In the genomic region with DNA sequence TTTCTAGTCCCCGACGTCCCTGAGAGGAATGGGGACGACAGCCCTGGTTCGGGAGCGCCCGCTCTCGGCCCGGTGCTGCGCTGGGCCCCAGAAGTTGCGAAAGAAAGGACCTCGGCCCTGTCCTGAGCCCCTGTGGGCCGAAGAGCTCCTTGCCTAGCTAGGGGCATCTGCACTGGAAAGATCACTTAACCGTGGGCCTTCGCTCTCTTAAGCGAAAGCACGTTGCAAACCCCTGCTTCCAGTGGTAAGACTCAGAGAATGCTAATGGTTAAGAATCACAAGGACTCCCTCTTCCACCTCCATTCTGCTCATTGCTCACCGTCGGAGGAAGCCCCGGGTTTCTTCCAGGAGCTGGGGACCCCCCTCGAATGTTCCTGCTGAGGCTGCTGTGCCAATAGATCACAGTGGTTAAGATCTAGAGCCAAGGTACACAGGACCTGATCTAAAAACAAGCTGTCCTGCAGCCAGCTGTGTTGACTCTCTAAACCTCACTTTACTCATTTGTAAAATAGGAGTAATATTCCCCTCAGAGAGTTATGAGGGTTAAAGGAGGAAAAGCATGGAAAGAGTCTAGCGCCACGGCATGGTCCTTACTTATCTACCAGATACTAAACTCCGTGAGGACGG, we compare ENCODE assay signal across 8 cellular contexts. TPM values are rescaled to one million over a fixed set of nuclear protein-coding genes. Genes with fewer than 3 reads are reported as not detected.
DNase-seq lines count a peak whose midpoint lies in the region; ATAC-seq lines count a peak whose summit lies in the region.

No MANE protein-coding gene starts in this region.

- H3K4ac ChIP-seq in neuronal stem cell (ENCODE audit: low read length): no peak overlapping the region

- H2AFZ ChIP-seq in neuronal stem cell (ENCODE audit: low read length): peak overlapping the region; percentile 85

- no peak overlapping the region for H2BK15ac ChIP-seq in neuronal stem cell (ENCODE audit: low read length)

- no peaks in the 10 kb centered on the region for H3K27me3 ChIP-seq in NT2/D1 (ENCODE audit: insufficient read depth, insufficient read length)
- H3K27me3 ChIP-seq in endocrine pancreas (ENCODE audit: control insufficient read depth, insufficient read depth, low read length): no peaks in the 10 kb centered on the region
- H3K27me3 ChIP-seq in neuronal stem cell (ENCODE audit: control insufficient read depth in 3 of 3, insufficient read depth in 3 of 3, low read depth in 1 of 3, low read length in 3 of 3): no peaks in the 10 kb centered on the region

- peak overlapping the region; percentile 90 for H3K4me3 Mint-ChIP-seq in activated CD4-positive, alpha-beta T cell treated with anti-CD3 and anti-CD28 coated beads, Interleukin-2, amount 10 ng/mL, durations not matched to agents 24 days and 14 days

- H3K4me2 ChIP-seq in neuronal stem cell (ENCODE audit: insufficient read depth, low read length, poor library complexity, severe bottlenecking): peak overlapping the region; percentile 90

- no peak overlapping the region for H4K91ac ChIP-seq in neuronal stem cell (ENCODE audit: low read depth, low read length, poor library complexity)

- H3K4me1 ChIP-seq in NT2/D1 (ENCODE audit: insufficient read depth, insufficient read length) (no peaks in the 10 kb centered on the region), endocrine pancreas (ENCODE audit: control insufficient read depth, insufficient read depth, low read length) (no peaks in the 10 kb centered on the region), neuronal stem cell (ENCODE audit: control insufficient read depth in 2 of 2, insufficient read depth in 1 of 2, low read depth in 1 of 2, low read length in 2 of 2) (peaks cover 7 to 9% of the 10 kb centered on the region in 2 donors)

- DNase-seq in activated CD4-positive, alpha-beta T cell treated with anti-CD3 and anti-CD28 coated beads, Interleukin-2, amount 10 ng/mL, durations not matched to agents 24 days and 14 days: no peak
- DNase-seq in activated CD4-positive, alpha-beta T cell treated with anti-CD3 and anti-CD28 coated beads, Interleukin-2, amount 50 U/mL, for 1 hour: no peak
- DNase-seq in NT2/D1 (ENCODE audit: low read depth, low spot score) (no peak), neuronal stem cell (ENCODE audit: low spot score) (no peak), AML-193 (lab: John Stamatoyannopoulos, UW) (no peak), SK-N-DZ (ENCODE audit: low spot score) (no peak)

- H3K9me3 ChIP-seq in NT2/D1 (ENCODE audit: insufficient read depth, low read length): no peaks in the 10 kb centered on the region
- H3K9me3 ChIP-seq in endocrine pancreas (ENCODE audit: control insufficient read depth, low read length): no peaks in the 10 kb centered on the region
- H3K9me3 ChIP-seq in neuronal stem cell (replicated peaks in 1 of 2; ENCODE audit: control insufficient read depth in 2 of 2, insufficient read depth in 1 of 2, low read depth in 1 of 2, low read length in 2 of 2): no peaks in the 10 kb centered on the region

- H3K18ac ChIP-seq in neuronal stem cell (ENCODE audit: low read length): no peak overlapping the region

- no peak overlapping the region for H2BK5ac ChIP-seq in neuronal stem cell (ENCODE audit: low read length)

- no peak overlapping the region for H3K14ac ChIP-seq in neuronal stem cell (ENCODE audit: low read length)

- ATAC-seq in HG02642 (IDR thresholded peaks at IDR 0.05; ENCODE audit: poor library complexity, unreplicated experiment): no peak

- H2BK120ac ChIP-seq in neuronal stem cell (ENCODE audit: low read depth, low read length): no peak overlapping the region

- no peaks in the 10 kb centered on the region for H3K9me3 Mint-ChIP-seq in activated CD4-positive, alpha-beta T cell treated with anti-CD3 and anti-CD28 coated beads, Interleukin-2, amount 10 ng/mL, durations not matched to agents 24 days and 14 days

- peak overlapping the region; percentile 92 for H3K9ac ChIP-seq in NT2/D1 (ENCODE audit: insufficient read length, low read depth)
- peak overlapping the region; percentile 71 for H3K9ac ChIP-seq in endocrine pancreas (ENCODE audit: control insufficient read depth, insufficient read depth, low read length)
- peak overlapping the region; percentile 91 for H3K9ac ChIP-seq in neuronal stem cell (ENCODE audit: low read depth, low read length, poor library complexity)

- intact Hi-C loops in activated CD4-positive, alpha-beta T cell treated with anti-CD3 and anti-CD28 coated beads, Interleukin-2, amount 10 ng/mL, durations not matched to agents 24 days and 14 days (cut with micrococcal nuclease): loop anchor here (1.0 kb wide), 1 partner anchor 12 kb away; no protein-coding TSS in a partner anchor

- no peak overlapping the region for H2BK12ac ChIP-seq in neuronal stem cell (ENCODE audit: low read length)

- H3K4me3 ChIP-seq in NT2/D1 (ENCODE audit: insufficient read length, low read depth): peak overlapping the region; percentile 86
- peak overlapping the region; percentile 60 for H3K4me3 ChIP-seq in endocrine pancreas (ENCODE audit: control insufficient read depth, insufficient read depth, low read length)
- H3K4me3 ChIP-seq in neuronal stem cell (ENCODE audit: low read length in 2 of 2): peak overlapping the region; percentile 64 to 98

- peaks cover 25% of the 10 kb centered on the region for H3K4me1 Mint-ChIP-seq in activated CD4-positive, alpha-beta T cell treated with anti-CD3 and anti-CD28 coated beads, Interleukin-2, amount 10 ng/mL, durations not matched to agents 24 days and 14 days

- H3K79me1 ChIP-seq in neuronal stem cell (ENCODE audit: low read depth, low read length): peaks cover 9% of the 10 kb centered on the region

- H3K36me3 ChIP-seq in NT2/D1 (ENCODE audit: insufficient read depth, insufficient read length, low read length) (peaks cover 30% of the 10 kb centered on the region), endocrine pancreas (ENCODE audit: control insufficient read depth, insufficient read depth, low read length) (no peaks in the 10 kb centered on the region), neuronal stem cell (replicated peaks in 1 of 2; ENCODE audit: control insufficient read depth in 2 of 2, insufficient read depth in 2 of 2, low read length in 2 of 2) (peaks cover 2 to 37% of the 10 kb centered on the region in 2 donors)

- peak overlapping the region; percentile 57 for H2AK5ac ChIP-seq in neuronal stem cell (ENCODE audit: low read depth, low read length)

- H3K23ac ChIP-seq in neuronal stem cell (ENCODE audit: low read depth, low read length, poor library complexity): peak overlapping the region; percentile 66

- H3K27me3 Mint-ChIP-seq in activated CD4-positive, alpha-beta T cell treated with anti-CD3 and anti-CD28 coated beads, Interleukin-2, amount 10 ng/mL, durations not matched to agents 24 days and 14 days: peaks cover 22% of the 10 kb centered on the region

- no peak overlapping the region for H3K27ac ChIP-seq in neuronal stem cell (replicated peaks; ENCODE audit: low read length)

- no peak overlapping the region for H4K8ac ChIP-seq in neuronal stem cell (ENCODE audit: low read depth, low read length)

- peak overlapping the region; percentile 80 for H3K27ac Mint-ChIP-seq in activated CD4-positive, alpha-beta T cell treated with anti-CD3 and anti-CD28 coated beads, Interleukin-2, amount 10 ng/mL, durations not matched to agents 24 days and 14 days

- peaks cover 22% of the 10 kb centered on the region for H3K36me3 Mint-ChIP-seq in activated CD4-positive, alpha-beta T cell treated with anti-CD3 and anti-CD28 coated beads, Interleukin-2, amount 10 ng/mL, durations not matched to agents 24 days and 14 days (ENCODE audit: low read depth)

- no CpG with 5 or more reads among the region's 24 CpGs for WGBS in neuronal stem cell (ENCODE audit: extremely low coverage in 2 of 2, insufficient read length in 2 of 2, insufficient replicate concordance in 1 of 2), 2 donors

RNA-seq across cellular contexts. Expression of a gene that starts 0.7 kb away (rescaled TPM):
- total RNA-seq in activated CD4-positive, alpha-beta T cell treated with anti-CD3 and anti-CD28 coated beads, Interleukin-2, amount 10 ng/mL, durations not matched to agents 24 days and 14 days: 23.8 and 24.7 TPM in 2 replicates
- polyA plus RNA-seq in neuronal stem cell (2013, experiment 1 of 2): 65.5 TPM
- polyA plus RNA-seq in neuronal stem cell (2013, experiment 2 of 2): 63.0 TPM
- 42.9 and 48.2 TPM in 2 replicates for polyA plus RNA-seq in SK-N-DZ (2014; cell fraction: cytosol; rRNA removed)
- 19.9 and 39.4 TPM in 2 replicates for polyA plus RNA-seq in SK-N-DZ (2014; cell fraction: nucleus; rRNA removed)

RNA-seq across cellular contexts. Expression of a gene that starts 12.3 kb away (rescaled TPM):
- 4.2 and 4.8 TPM in 2 replicates for total RNA-seq in activated CD4-positive, alpha-beta T cell treated with anti-CD3 and anti-CD28 coated beads, Interleukin-2, amount 10 ng/mL, durations not matched to agents 24 days and 14 days
- 5.7 TPM for polyA plus RNA-seq in neuronal stem cell (2013, experiment 1 of 2)
- 6.0 TPM for polyA plus RNA-seq in neuronal stem cell (2013, experiment 2 of 2)
- 1.8 and 3.2 TPM in 2 replicates for polyA plus RNA-seq in SK-N-DZ (2014; cell fraction: cytosol; rRNA removed)
- polyA plus RNA-seq in SK-N-DZ (2014; cell fraction: nucleus; rRNA removed): 4.3 and 9.0 TPM in 2 replicates
